9 cellular contexts compared by ENCODE assay signal in the genomic region with DNA sequence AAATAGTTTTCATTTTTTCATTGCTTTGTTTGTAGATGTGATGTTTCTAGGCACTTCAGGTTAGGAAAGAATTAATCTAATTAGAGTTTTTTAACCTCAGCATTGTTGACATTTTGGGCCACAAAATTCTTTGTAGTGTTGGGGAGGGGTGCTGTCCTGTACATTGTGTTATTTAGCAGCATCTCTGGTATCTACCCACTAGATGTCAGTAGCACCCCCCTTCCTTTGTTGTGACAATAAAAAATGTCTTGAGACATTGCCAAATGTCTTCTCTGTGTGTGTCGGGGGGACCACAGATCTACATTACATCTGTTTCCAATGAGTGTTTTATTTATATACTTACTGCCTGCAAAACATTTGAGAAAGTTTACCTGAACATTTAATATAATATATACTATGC. TPM values are rescaled to one million over a fixed set of nuclear protein-coding genes. Genes with fewer than 3 reads are reported as not detected.
DNase-seq lines count a peak whose midpoint lies in the region; ATAC-seq and TF ChIP-seq lines count a peak whose summit lies in the region.
"Had no signal": no experiment of that assay in that cellular context is flagged by ENCODE, and none has a peak within 500 bp of the region (broad histone marks: within the 10 kb centered on the region; RNA-seq: fewer than 3 reads in every experiment).

No MANE protein-coding gene starts in this region.

- no peak overlapping the region for H3K27ac ChIP-seq in mammary epithelial cell (ENCODE audit: insufficient read depth, low read depth, low read length)
- H3K27ac ChIP-seq in neural progenitor cell = no peak overlapping the region

- H3K4me1 ChIP-seq in mammary epithelial cell (ENCODE audit: insufficient read depth, low read length) = no peaks in the 10 kb centered on the region
- peaks cover 10% of the 10 kb centered on the region for H3K4me1 ChIP-seq in neural progenitor cell

- CTCF ChIA-PET in mammary epithelial cell (lab: Charles Lee; ENCODE audit: low non-redundant PET) = interaction anchor here (0.8 kb wide), 1 partner anchor 551 kb away, joined by 5 read pairs; no protein-coding TSS in a partner anchor

- H3K9me3 ChIP-seq in mammary epithelial cell (replicated peaks; ENCODE audit: insufficient read depth, low read length) (no peaks in the 10 kb centered on the region), neural progenitor cell (ENCODE audit: low read depth) (no peaks in the 10 kb centered on the region)

- peaks cover 4% of the 10 kb centered on the region for H3K27me3 ChIP-seq in mammary epithelial cell (ENCODE audit: insufficient read depth, low read length)
- no peaks in the 10 kb centered on the region for H3K27me3 ChIP-seq in neural progenitor cell

- 0% methylated on average over 1 of the region's 1 CpG for WGBS in mammary epithelial cell (ENCODE audit: low coverage, missing lambda C conversion rate)

- dilution Hi-C loops in mammary epithelial cell (cut with HindIII; ENCODE audit: low sequenced_read_pairs) = no loop called here

- no peaks in the 10 kb centered on the region for H4K20me1 ChIP-seq in mammary epithelial cell (ENCODE audit: insufficient read depth, low read length)
- no peaks in the 10 kb centered on the region for H4K20me1 ChIP-seq in neural progenitor cell (ENCODE audit: low read depth)

- ATAC-seq in HG03571 (IDR thresholded peaks at IDR 0.05; ENCODE audit: unreplicated experiment) = no peak

- peaks cover 2% of the 10 kb centered on the region for H3K27me3 Mint-ChIP-seq in neural progenitor cell (ENCODE audit: insufficient read depth, low read depth)

- H3K4me1 Mint-ChIP-seq in neural progenitor cell = no peaks in the 10 kb centered on the region

- H3K79me2 ChIP-seq in mammary epithelial cell (ENCODE audit: insufficient read depth, low read length) (no peaks in the 10 kb centered on the region), neural progenitor cell (ENCODE audit: low read depth) (no peaks in the 10 kb centered on the region)

- no peak overlapping the region for H3K4me3 Mint-ChIP-seq in neural progenitor cell

- H3K27ac Mint-ChIP-seq in neural progenitor cell = no peak overlapping the region

- DNase-seq in LHCN-M2 (ENCODE audit: low read depth) = peak; percentile 55
- DNase-seq in mammary epithelial cell = no peak
- peak; percentile 51 for DNase-seq in neural progenitor cell (ENCODE audit: low spot score)
- no peak for DNase-seq in stimulated activated CD4-positive, alpha-beta T cell treated with anti-CD3 and anti-CD28 coated beads, Interleukin-2, amount 100 ng/mL, for 24 hours
- DNase-seq in DMS153 treated with DMSO at 0.1 percent for 48 hours (lab: John Stamatoyannopoulos, UW; ENCODE audit: unreplicated experiment) = no peak
- DNase-seq: activated CD4-positive, alpha-beta T cell treated with anti-CD3 and anti-CD28 coated beads for 48 hours; posterior cingulate gyrus had no signal

- H3F3A ChIP-seq in neural progenitor cell (ENCODE audit: low read depth) = no peaks in the 10 kb centered on the region

- intact Hi-C loops in mammary epithelial cell (cut with micrococcal nuclease) = loop anchor here (1.0 kb wide), 1 partner anchor 226 kb away; no protein-coding TSS in a partner anchor

- BruUV-seq in mammary epithelial cell (replicated peaks; lab: Mats Ljungman, UMichigan) = no TSS peak

- no peaks in the 10 kb centered on the region for H3K9me3 Mint-ChIP-seq in neural progenitor cell

- H3K9ac ChIP-seq in mammary epithelial cell (ENCODE audit: insufficient read depth, low read length) = no peak overlapping the region
- no peak overlapping the region for H3K9ac ChIP-seq in neural progenitor cell

- H3K4me2 ChIP-seq in mammary epithelial cell (ENCODE audit: insufficient read depth, low read depth, low read length) (no peak overlapping the region), neural progenitor cell (no peak overlapping the region)

- H3K4me3 ChIP-seq in mammary epithelial cell (replicated peaks in 1 of 3; ENCODE audit: insufficient read depth in 1 of 3, low read depth in 2 of 3, low read length in 3 of 3) (no peak overlapping the region), neural progenitor cell (no peak overlapping the region)

- H2AFZ ChIP-seq in mammary epithelial cell (ENCODE audit: low read depth, low read length) (no peak overlapping the region), neural progenitor cell (replicated peaks) (no peak overlapping the region)

- TF ChIP-seq CTCF in GM12874 (IDR thresholded peaks at IDR 0.05; ENCODE audit: insufficient read depth, low read depth, low read length) (peak; percentile 19; the same call in 1 of the 2 replicates), mammary epithelial cell (conservative IDR thresholded peaks at IDR 0.05 in 1 of 2, IDR thresholded peaks at IDR 0.05 in 1 of 2; ENCODE audit: extremely low read depth in 1 of 2, insufficient read depth in 1 of 2, low read depth in 1 of 2, low read length in 2 of 2) (peak; percentile 13 to 51), neural progenitor cell (IDR thresholded peaks at IDR 0.05) (peak; percentile 60)

- H3K36me3 Mint-ChIP-seq in neural progenitor cell = no peaks in the 10 kb centered on the region

- in situ Hi-C loops in mammary epithelial cell (cut with MboI; ENCODE audit: low sequenced_read_pairs in 2 of 2) = no loop called here

- H3K36me3 ChIP-seq in mammary epithelial cell (ENCODE audit: insufficient read depth, low read length) = no peaks in the 10 kb centered on the region
- H3K36me3 ChIP-seq in neural progenitor cell = no peaks in the 10 kb centered on the region

RNA-seq across cellular contexts. Expression of a gene that starts 45.6 kb away (rescaled TPM):
- 12.1 and 13.0 TPM in 2 replicates for total RNA-seq in LHCN-M2 (2014; rRNA removed)
- 2.1 TPM for polyA plus RNA-seq in LHCN-M2 (2012)
- not detected for total RNA-seq in mammary epithelial cell
- polyA plus RNA-seq in mammary epithelial cell = not detected
- polyA minus RNA-seq in mammary epithelial cell = not detected
- total RNA-seq in neural progenitor cell (ENCODE audit: low replicate concordance) = 2.3 and 2.4 TPM in 2 replicates

Comparison
In these comparisons a context has a peak if more than half of its experiments do, and no peak if none do; other contexts are left out.
1. DNase-seq: peak in LHCN-M2 (single experiment) and neural progenitor cell (single experiment); none in mammary epithelial cell (single experiment), stimulated activated CD4-positive, alpha-beta T cell treated with anti-CD3 and anti-CD28 coated beads, Interleukin-2, amount 100 ng/mL, for 24 hours (0 of 2) and DMS153 treated with DMSO at 0.1 percent for 48 hours (single experiment).
2. Peak in every context shown above with its lines, with median percentiles within 50 percentile points of each other: CTCF ChIP-seq.